Comparison of ENCODE assay signal across 17 cellular contexts in the genomic region with DNA sequence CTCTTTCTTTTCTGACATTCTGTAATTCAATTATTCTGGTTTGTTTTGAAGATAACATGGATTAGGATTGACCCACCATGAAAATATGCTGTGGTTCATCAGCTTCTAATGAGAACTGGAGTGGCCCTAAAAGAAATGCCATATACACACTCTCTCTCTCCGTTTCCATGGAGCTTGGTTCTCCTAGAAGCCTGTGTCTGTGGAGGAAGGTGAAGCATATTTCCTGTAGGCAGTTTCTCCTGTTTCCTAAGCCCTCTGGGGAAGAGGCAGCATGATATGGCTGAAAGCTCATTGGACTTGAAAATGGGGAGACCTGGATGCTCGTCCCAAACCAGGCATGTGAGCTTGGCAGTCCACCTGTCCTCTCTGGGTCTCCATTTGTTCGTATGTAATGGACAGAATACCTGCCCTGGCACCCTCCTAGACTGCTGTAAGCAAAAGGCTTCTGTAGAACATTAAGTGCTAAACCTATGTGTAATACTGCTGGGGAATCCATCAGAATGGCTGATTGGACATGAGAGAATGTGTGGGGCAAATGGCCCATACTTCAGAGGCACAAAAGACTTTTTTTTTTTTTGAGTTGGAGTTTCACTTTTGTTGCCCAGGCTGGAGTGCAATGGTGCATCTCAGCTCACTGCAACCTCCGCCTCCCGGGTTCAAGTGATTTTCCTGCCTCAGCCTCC.
DNase-seq lines count a peak whose midpoint lies in the region; ATAC-seq and TF ChIP-seq lines count a peak whose summit lies in the region.
"Had no signal": no experiment of that assay in that cellular context is flagged by ENCODE, and none has a peak within 500 bp of the region (broad histone marks: within the 10 kb centered on the region; RNA-seq: fewer than 3 reads in every experiment).

No MANE protein-coding gene starts in this region.

- no peak for TF ChIP-seq RAD21 in neural cell (conservative IDR thresholded peaks at IDR 0.05)

- no peaks in the 10 kb centered on the region for H3K9me2 ChIP-seq in neural cell (ENCODE audit: insufficient read depth, low read length)

- H3K9me3 ChIP-seq in neural cell (ENCODE audit: low read length) = no peaks in the 10 kb centered on the region
- H3K9me3 ChIP-seq: SJSA1 had no signal

- H3K79me2 ChIP-seq in neural cell (replicated peaks; ENCODE audit: insufficient read depth, low read length) = no peaks in the 10 kb centered on the region

- H3K4me2 ChIP-seq in neural cell (ENCODE audit: low read length) = no peak overlapping the region
- H3K4me2 ChIP-seq: GM23338 had no signal

- H2AFZ ChIP-seq in neural cell (ENCODE audit: low read depth, low read length) = no peak overlapping the region

- TF ChIP-seq EP300 in neural cell (conservative IDR thresholded peaks at IDR 0.05; ENCODE audit: poor library complexity, severe bottlenecking) = no peak

- H3K4me3 ChIP-seq in neural cell (ENCODE audit: low read length) = no peak overlapping the region
- H3K4me3 ChIP-seq: GM23338, SJSA1 had no signal

- H3K36me3 ChIP-seq in neural cell (ENCODE audit: insufficient read depth, low read length) = no peaks in the 10 kb centered on the region
- H3K36me3 ChIP-seq: SJSA1 had no signal

- TF ChIP-seq CTCF in neural cell (IDR thresholded peaks at IDR 0.05; ENCODE audit: poor library complexity, severe bottlenecking) = no peak

- H4K20me1 ChIP-seq in neural cell (ENCODE audit: insufficient read depth) = no peaks in the 10 kb centered on the region

- no peak for ATAC-seq in HG02852 (IDR thresholded peaks at IDR 0.05; ENCODE audit: unreplicated experiment)
- ATAC-seq: GM23338 had no signal

- no peaks in the 10 kb centered on the region for H3F3A ChIP-seq in neural cell (ENCODE audit: insufficient read depth, low read length, poor library complexity, severe bottlenecking)

- H3K27me3 ChIP-seq in neural cell (ENCODE audit: insufficient read depth, low read depth, low read length) = no peaks in the 10 kb centered on the region
- H3K27me3 ChIP-seq: SJSA1 had no signal

- H3K9ac ChIP-seq in neural cell (ENCODE audit: low read length) = no peak overlapping the region

- peak; percentile 43 for DNase-seq in EH (ENCODE audit: low read depth)
- DNase-seq in M059J (ENCODE audit: low read depth) = peak; percentile 60
- DNase-seq in dermis blood vessel endothelial cell = peak; percentile 71
- DNase-seq in KG1 (lab: John Stamatoyannopoulos, UW) = no peak
- no peak for DNase-seq in SIG-M5 (lab: John Stamatoyannopoulos, UW)
- DNase-seq: DMS 273 treated with DMSO at 0.1 percent for 48 hours, Karpas-422, MM.1S, NCI-H1105, NCI-H1694 treated with DMSO at 0.1 percent for 48 hours, NCI-H526 treated with DMSO at 0.1 percent for 48 hours, OCI-M1 had no signal

- H3K27ac ChIP-seq in neural cell (ENCODE audit: low read length) = peak overlapping the region; percentile 19
- H3K27ac ChIP-seq: RWPE1, SJSA1 had no signal

TF ChIP-seq in neural cell, 6 proteins besides CTCF, POLR2A, EP300 and RAD21:
- no peak for TF ChIP-seq SMC3 (conservative IDR thresholded peaks at IDR 0.05; ENCODE audit: poor library complexity)
- TF ChIP-seq, protein P1, sequence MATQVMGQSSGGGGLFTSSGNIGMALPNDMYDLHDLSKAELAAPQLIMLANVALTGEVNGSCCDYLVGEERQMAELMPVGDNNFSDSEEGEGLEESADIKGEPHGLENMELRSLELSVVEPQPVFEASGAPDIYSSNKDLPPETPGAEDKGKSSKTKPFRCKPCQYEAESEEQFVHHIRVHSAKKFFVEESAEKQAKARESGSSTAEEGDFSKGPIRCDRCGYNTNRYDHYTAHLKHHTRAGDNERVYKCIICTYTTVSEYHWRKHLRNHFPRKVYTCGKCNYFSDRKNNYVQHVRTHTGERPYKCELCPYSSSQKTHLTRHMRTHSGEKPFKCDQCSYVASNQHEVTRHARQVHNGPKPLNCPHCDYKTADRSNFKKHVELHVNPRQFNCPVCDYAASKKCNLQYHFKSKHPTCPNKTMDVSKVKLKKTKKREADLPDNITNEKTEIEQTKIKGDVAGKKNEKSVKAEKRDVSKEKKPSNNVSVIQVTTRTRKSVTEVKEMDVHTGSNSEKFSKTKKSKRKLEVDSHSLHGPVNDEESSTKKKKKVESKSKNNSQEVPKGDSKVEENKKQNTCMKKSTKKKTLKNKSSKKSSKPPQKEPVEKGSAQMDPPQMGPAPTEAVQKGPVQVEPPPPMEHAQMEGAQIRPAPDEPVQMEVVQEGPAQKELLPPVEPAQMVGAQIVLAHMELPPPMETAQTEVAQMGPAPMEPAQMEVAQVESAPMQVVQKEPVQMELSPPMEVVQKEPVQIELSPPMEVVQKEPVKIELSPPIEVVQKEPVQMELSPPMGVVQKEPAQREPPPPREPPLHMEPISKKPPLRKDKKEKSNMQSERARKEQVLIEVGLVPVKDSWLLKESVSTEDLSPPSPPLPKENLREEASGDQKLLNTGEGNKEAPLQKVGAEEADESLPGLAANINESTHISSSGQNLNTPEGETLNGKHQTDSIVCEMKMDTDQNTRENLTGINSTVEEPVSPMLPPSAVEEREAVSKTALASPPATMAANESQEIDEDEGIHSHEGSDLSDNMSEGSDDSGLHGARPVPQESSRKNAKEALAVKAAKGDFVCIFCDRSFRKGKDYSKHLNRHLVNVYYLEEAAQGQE (IDR thresholded peaks at IDR 0.05; ENCODE audit: borderline replicate concordance) = no peak
- no peak for TF ChIP-seq POLR2AphosphoS5 (IDR thresholded peaks at IDR 0.05)
- TF ChIP-seq EZH2 (IDR thresholded peaks at IDR 0.05; ENCODE audit: borderline replicate concordance, insufficient read depth, low read length, poor library complexity, severe bottlenecking) = no peak
- TF ChIP-seq TAF1 (IDR thresholded peaks at IDR 0.05; ENCODE audit: low read depth) = no peak
- TF ChIP-seq MXI1 (conservative IDR thresholded peaks at IDR 0.05; ENCODE audit: poor library complexity, severe bottlenecking) = no peak

Comparison
In these comparisons a context has a peak if more than half of its experiments do, and no peak if none do; other contexts are left out.
1. DNase-seq: peak in EH (single experiment), M059J (single experiment) and dermis blood vessel endothelial cell (single experiment); none in KG1 (single experiment) and SIG-M5 (single experiment).